ENCODE assay signal across 9 cellular contexts in genomic region chrX:83008415-83008814, GRCh38.
A peak's percentile ranks its signal among the peaks of the same experiment; 100 is the strongest.
DNase-seq lines count a peak whose midpoint lies in the region; ATAC-seq and TF ChIP-seq lines count a peak whose summit lies in the region.
"Had no signal": no experiment of that assay in that cellular context is flagged by ENCODE, and none has a peak within 500 bp of the region (broad histone marks: within the 10 kb centered on the region; RNA-seq: fewer than 3 reads in every experiment).

No MANE protein-coding gene starts in this region.

- intact Hi-C loops in mammary epithelial cell (cut with micrococcal nuclease) = no loop called here
- intact Hi-C loops in left lung (cut with DNase I) = no loop called here

- H3K79me2 ChIP-seq in Loucy (ENCODE audit: insufficient read depth, low read length) (no peaks in the 10 kb centered on the region), mammary epithelial cell (ENCODE audit: insufficient read depth, low read length) (no peaks in the 10 kb centered on the region), neural cell (replicated peaks; ENCODE audit: insufficient read depth, low read length) (no peaks in the 10 kb centered on the region)

- H3K9ac ChIP-seq in Loucy (ENCODE audit: low read depth, low read length, poor library complexity, severe bottlenecking) (no peak overlapping the region), mammary epithelial cell (ENCODE audit: insufficient read depth, low read length) (no peak overlapping the region), neural cell (ENCODE audit: low read length) (no peak overlapping the region)

- no peak for TF ChIP-seq EP300 in neural cell (conservative IDR thresholded peaks at IDR 0.05; ENCODE audit: poor library complexity, severe bottlenecking)

- peak; percentile 44; the same call in 2 of the 3 replicates for TF ChIP-seq CTCF in GM12872 (IDR thresholded peaks at IDR 0.05; ENCODE audit: insufficient read depth, low read depth, low read length)
- peak; percentile 54 for TF ChIP-seq CTCF in Loucy (conservative IDR thresholded peaks at IDR 0.05; ENCODE audit: low read length)
- peak; percentile 38 to 50 for TF ChIP-seq CTCF in mammary epithelial cell (conservative IDR thresholded peaks at IDR 0.05 in 1 of 2, IDR thresholded peaks at IDR 0.05 in 1 of 2; ENCODE audit: extremely low read depth in 1 of 2, insufficient read depth in 1 of 2, low read depth in 1 of 2, low read length in 2 of 2)
- TF ChIP-seq CTCF in neural cell (IDR thresholded peaks at IDR 0.05; ENCODE audit: poor library complexity, severe bottlenecking) = peak; percentile 27
- peak in 1 of 2 donors; percentile 37 for TF ChIP-seq CTCF in left lung (IDR thresholded peaks at IDR 0.05)

- DNase-seq in mammary epithelial cell (no peak), left lung (no peak), C1 segment of cervical spinal cord (lab: John Stamatoyannopoulos, UW) (no peak), islet precursor cell (no peak)
- DNase-seq: NCI-H524 treated with DMSO at 0.1 percent for 48 hours, tibial artery had no signal

- TF ChIP-seq RAD21 in neural cell (conservative IDR thresholded peaks at IDR 0.05) = no peak

- dilution Hi-C loops in mammary epithelial cell (cut with HindIII; ENCODE audit: low sequenced_read_pairs) = no loop called here

- H3K9me2 ChIP-seq in Loucy (replicated peaks; ENCODE audit: low read depth, low read length) = no peaks in the 10 kb centered on the region
- H3K9me2 ChIP-seq in neural cell (ENCODE audit: insufficient read depth, low read length) = no peaks in the 10 kb centered on the region

- in situ Hi-C loops in mammary epithelial cell (cut with MboI; ENCODE audit: low sequenced_read_pairs in 2 of 2) = no loop called here

- no peaks in the 10 kb centered on the region for H3K9me3 ChIP-seq in Loucy (ENCODE audit: insufficient read depth, low read depth, low read length)
- H3K9me3 ChIP-seq in mammary epithelial cell (replicated peaks; ENCODE audit: insufficient read depth, low read length) = no peaks in the 10 kb centered on the region
- no peaks in the 10 kb centered on the region for H3K9me3 ChIP-seq in neural cell (ENCODE audit: low read length)
- no peaks in the 10 kb centered on the region for H3K9me3 ChIP-seq in left lung
- H3K9me3 ChIP-seq: tibial artery had no signal

- H3K4me3 ChIP-seq in Loucy (ENCODE audit: low read length, poor library complexity, severe bottlenecking) (no peak overlapping the region), mammary epithelial cell (replicated peaks in 1 of 3; ENCODE audit: insufficient read depth in 1 of 3, low read depth in 2 of 3, low read length in 3 of 3) (no peak overlapping the region), neural cell (ENCODE audit: low read length) (no peak overlapping the region), left lung (no peak overlapping the region)
- H3K4me3 ChIP-seq: tibial artery had no signal

- H4K20me1 ChIP-seq in Loucy (ENCODE audit: insufficient read depth, low read length, poor library complexity, severe bottlenecking) (no peaks in the 10 kb centered on the region), mammary epithelial cell (ENCODE audit: insufficient read depth, low read length) (no peaks in the 10 kb centered on the region), neural cell (ENCODE audit: insufficient read depth) (no peaks in the 10 kb centered on the region)

- H3K36me3 ChIP-seq in Loucy (ENCODE audit: insufficient read depth, low read length) = no peaks in the 10 kb centered on the region
- no peaks in the 10 kb centered on the region for H3K36me3 ChIP-seq in mammary epithelial cell (ENCODE audit: insufficient read depth, low read length)
- no peaks in the 10 kb centered on the region for H3K36me3 ChIP-seq in neural cell (ENCODE audit: insufficient read depth, low read length)
- no peaks in the 10 kb centered on the region for H3K36me3 ChIP-seq in left lung
- H3K36me3 ChIP-seq: tibial artery had no signal

- H3K4me2 ChIP-seq in Loucy (ENCODE audit: low read depth, low read length, poor library complexity, severe bottlenecking) = no peak overlapping the region
- H3K4me2 ChIP-seq in mammary epithelial cell (ENCODE audit: insufficient read depth, low read depth, low read length) = no peak overlapping the region
- no peak overlapping the region for H3K4me2 ChIP-seq in neural cell (ENCODE audit: low read length)

- BruUV-seq in mammary epithelial cell (replicated peaks; lab: Mats Ljungman, UMichigan) = no TSS peak

- no peak for ATAC-seq in left lung

- WGBS in mammary epithelial cell (ENCODE audit: low coverage, missing lambda C conversion rate) = 36% methylated on average over 5 of the region's 6 CpGs

- H3K4me1 ChIP-seq in Loucy (ENCODE audit: insufficient read depth, low read length, poor library complexity, severe bottlenecking) (no peaks in the 10 kb centered on the region), mammary epithelial cell (ENCODE audit: insufficient read depth, low read length) (no peaks in the 10 kb centered on the region), left lung (no peaks in the 10 kb centered on the region)
- H3K4me1 ChIP-seq: tibial artery had no signal

- CTCF ChIA-PET in mammary epithelial cell (lab: Charles Lee; ENCODE audit: low non-redundant PET) = no interaction called here

- H2AFZ ChIP-seq in Loucy (ENCODE audit: low read length) (no peak overlapping the region), mammary epithelial cell (ENCODE audit: low read depth, low read length) (no peak overlapping the region), neural cell (ENCODE audit: low read depth, low read length) (no peak overlapping the region)

- H3K27ac ChIP-seq in mammary epithelial cell (ENCODE audit: insufficient read depth, low read depth, low read length) = no peak overlapping the region
- no peak overlapping the region for H3K27ac ChIP-seq in neural cell (ENCODE audit: low read length)
- H3K27ac ChIP-seq in left lung = no peak overlapping the region
- H3K27ac ChIP-seq: tibial artery had no signal

- H3K27me3 ChIP-seq in Loucy (ENCODE audit: insufficient read depth, low read length, poor library complexity, severe bottlenecking) = no peaks in the 10 kb centered on the region
- no peaks in the 10 kb centered on the region for H3K27me3 ChIP-seq in mammary epithelial cell (ENCODE audit: insufficient read depth, low read length)
- H3K27me3 ChIP-seq in neural cell (ENCODE audit: insufficient read depth, low read depth, low read length) = no peaks in the 10 kb centered on the region
- no peaks in the 10 kb centered on the region for H3K27me3 ChIP-seq in left lung
- H3K27me3 ChIP-seq: tibial artery had no signal

- H3F3A ChIP-seq in Loucy (ENCODE audit: low read depth) (no peaks in the 10 kb centered on the region), neural cell (ENCODE audit: insufficient read depth, low read length, poor library complexity, severe bottlenecking) (no peaks in the 10 kb centered on the region)

TF ChIP-seq in neural cell, 6 proteins besides CTCF, POLR2A, EP300 and RAD21:
- TF ChIP-seq EZH2 (IDR thresholded peaks at IDR 0.05; ENCODE audit: borderline replicate concordance, insufficient read depth, low read length, poor library complexity, severe bottlenecking) (no peak), POLR2AphosphoS5 (IDR thresholded peaks at IDR 0.05) (no peak), MXI1 (conservative IDR thresholded peaks at IDR 0.05; ENCODE audit: poor library complexity, severe bottlenecking) (no peak), TAF1 (IDR thresholded peaks at IDR 0.05; ENCODE audit: low read depth) (no peak), REST (IDR thresholded peaks at IDR 0.05; ENCODE audit: borderline replicate concordance) (no peak)
